In the genomic region with DNA sequence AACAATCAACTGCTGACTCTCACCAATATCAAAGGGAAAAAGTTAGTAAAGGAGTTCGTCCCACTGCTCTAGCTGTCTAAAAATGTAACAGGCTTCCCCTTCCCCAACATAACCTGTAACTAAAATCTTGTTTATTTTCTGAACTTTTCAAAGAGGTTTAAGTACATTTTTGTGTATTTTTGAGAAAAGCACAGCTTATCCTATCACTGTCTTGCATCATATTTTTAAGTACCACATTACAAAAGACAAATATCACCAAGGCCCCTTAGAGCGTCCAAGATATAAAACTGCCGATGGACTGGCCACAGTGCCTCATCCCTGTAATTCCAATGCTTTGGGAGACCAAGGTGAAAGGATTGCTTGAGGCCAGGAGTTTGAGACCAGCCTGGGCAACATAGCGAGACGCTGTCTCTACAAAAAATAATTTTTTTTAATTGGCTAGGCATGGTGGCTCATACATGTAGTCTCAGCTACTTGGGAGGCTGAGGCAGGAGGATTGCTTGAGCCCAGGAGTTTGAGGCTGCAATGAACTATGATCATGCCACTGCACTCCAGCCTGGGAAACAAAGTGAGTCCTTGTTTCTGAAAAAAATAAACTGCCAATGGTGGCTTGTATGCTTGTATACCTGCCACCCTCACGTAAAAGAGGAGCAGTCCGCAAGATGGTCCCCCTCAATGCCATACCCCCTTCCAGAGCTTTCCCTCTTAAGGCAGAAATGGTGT, we compare ENCODE assay signal across 2 cellular contexts.
TF ChIP-seq lines count a peak whose summit lies in the region.

No MANE protein-coding gene starts in this region.

TF ChIP-seq in A549, 52 proteins besides CTCF, POLR2A, EP300 and RAD21 (continued from another document):
- TF ChIP-seq, protein P1, sequence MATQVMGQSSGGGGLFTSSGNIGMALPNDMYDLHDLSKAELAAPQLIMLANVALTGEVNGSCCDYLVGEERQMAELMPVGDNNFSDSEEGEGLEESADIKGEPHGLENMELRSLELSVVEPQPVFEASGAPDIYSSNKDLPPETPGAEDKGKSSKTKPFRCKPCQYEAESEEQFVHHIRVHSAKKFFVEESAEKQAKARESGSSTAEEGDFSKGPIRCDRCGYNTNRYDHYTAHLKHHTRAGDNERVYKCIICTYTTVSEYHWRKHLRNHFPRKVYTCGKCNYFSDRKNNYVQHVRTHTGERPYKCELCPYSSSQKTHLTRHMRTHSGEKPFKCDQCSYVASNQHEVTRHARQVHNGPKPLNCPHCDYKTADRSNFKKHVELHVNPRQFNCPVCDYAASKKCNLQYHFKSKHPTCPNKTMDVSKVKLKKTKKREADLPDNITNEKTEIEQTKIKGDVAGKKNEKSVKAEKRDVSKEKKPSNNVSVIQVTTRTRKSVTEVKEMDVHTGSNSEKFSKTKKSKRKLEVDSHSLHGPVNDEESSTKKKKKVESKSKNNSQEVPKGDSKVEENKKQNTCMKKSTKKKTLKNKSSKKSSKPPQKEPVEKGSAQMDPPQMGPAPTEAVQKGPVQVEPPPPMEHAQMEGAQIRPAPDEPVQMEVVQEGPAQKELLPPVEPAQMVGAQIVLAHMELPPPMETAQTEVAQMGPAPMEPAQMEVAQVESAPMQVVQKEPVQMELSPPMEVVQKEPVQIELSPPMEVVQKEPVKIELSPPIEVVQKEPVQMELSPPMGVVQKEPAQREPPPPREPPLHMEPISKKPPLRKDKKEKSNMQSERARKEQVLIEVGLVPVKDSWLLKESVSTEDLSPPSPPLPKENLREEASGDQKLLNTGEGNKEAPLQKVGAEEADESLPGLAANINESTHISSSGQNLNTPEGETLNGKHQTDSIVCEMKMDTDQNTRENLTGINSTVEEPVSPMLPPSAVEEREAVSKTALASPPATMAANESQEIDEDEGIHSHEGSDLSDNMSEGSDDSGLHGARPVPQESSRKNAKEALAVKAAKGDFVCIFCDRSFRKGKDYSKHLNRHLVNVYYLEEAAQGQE (IDR thresholded peaks at IDR 0.05), result no peak
- TF ChIP-seq KDM1A (IDR thresholded peaks at IDR 0.05; ENCODE audit: low read depth) (no peak), PBX3 (IDR thresholded peaks at IDR 0.05) (no peak), TP53 (CRISPR knock-in tag; IDR thresholded peaks at IDR 0.05) (no peak), PHF8 (IDR thresholded peaks at IDR 0.05; ENCODE audit: borderline replicate concordance, low read depth) (no peak), RNF2 (IDR thresholded peaks at IDR 0.05; ENCODE audit: borderline replicate concordance, low read depth) (no peak), JUNB (IDR thresholded peaks at IDR 0.05) (no peak), HOXA7 (CRISPR knock-in tag; IDR thresholded peaks at IDR 0.05) (no peak), RFX5 (IDR thresholded peaks at IDR 0.05) (no peak), JUN (IDR thresholded peaks at IDR 0.05) (no peak), CBX8 (IDR thresholded peaks at IDR 0.05) (no peak), MYC (IDR thresholded peaks at IDR 0.05; ENCODE audit: borderline replicate concordance, low read length) (no peak)
- TF ChIP-seq, protein P2, sequence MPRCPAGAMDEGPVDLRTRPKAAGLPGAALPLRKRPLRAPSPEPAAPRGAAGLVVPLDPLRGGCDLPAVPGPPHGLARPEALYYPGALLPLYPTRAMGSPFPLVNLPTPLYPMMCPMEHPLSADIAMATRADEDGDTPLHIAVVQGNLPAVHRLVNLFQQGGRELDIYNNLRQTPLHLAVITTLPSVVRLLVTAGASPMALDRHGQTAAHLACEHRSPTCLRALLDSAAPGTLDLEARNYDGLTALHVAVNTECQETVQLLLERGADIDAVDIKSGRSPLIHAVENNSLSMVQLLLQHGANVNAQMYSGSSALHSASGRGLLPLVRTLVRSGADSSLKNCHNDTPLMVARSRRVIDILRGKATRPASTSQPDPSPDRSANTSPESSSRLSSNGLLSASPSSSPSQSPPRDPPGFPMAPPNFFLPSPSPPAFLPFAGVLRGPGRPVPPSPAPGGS (IDR thresholded peaks at IDR 0.05), result no peak

TF ChIP-seq in SK-N-SH, 30 proteins besides CTCF, POLR2A, EP300 and RAD21 (continued from another document):
- TF ChIP-seq, protein P1 (IDR thresholded peaks at IDR 0.05; ENCODE audit: low read depth, low read length), result no peak
- TF ChIP-seq ELF1 (IDR thresholded peaks at IDR 0.05) (no peak), POLR2AphosphoS5 (IDR thresholded peaks at IDR 0.05; ENCODE audit: low read depth, low read length) (no peak), IRF3 (IDR thresholded peaks at IDR 0.05; ENCODE audit: low read depth, low read length) (no peak), ZBTB33 (IDR thresholded peaks at IDR 0.05; ENCODE audit: borderline replicate concordance, low read depth) (no peak), NFIC (IDR thresholded peaks at IDR 0.05; ENCODE audit: borderline replicate concordance) (no peak), TEAD4 (IDR thresholded peaks at IDR 0.05; ENCODE audit: borderline replicate concordance, insufficient read depth) (no peak), RCOR1 (IDR thresholded peaks at IDR 0.05; ENCODE audit: low read length) (no peak), USF2 (IDR thresholded peaks at IDR 0.05; ENCODE audit: borderline replicate concordance, low read depth, low read length) (no peak)
